Comparison of ENCODE assay signal across 10 cellular contexts in the genomic region with DNA sequence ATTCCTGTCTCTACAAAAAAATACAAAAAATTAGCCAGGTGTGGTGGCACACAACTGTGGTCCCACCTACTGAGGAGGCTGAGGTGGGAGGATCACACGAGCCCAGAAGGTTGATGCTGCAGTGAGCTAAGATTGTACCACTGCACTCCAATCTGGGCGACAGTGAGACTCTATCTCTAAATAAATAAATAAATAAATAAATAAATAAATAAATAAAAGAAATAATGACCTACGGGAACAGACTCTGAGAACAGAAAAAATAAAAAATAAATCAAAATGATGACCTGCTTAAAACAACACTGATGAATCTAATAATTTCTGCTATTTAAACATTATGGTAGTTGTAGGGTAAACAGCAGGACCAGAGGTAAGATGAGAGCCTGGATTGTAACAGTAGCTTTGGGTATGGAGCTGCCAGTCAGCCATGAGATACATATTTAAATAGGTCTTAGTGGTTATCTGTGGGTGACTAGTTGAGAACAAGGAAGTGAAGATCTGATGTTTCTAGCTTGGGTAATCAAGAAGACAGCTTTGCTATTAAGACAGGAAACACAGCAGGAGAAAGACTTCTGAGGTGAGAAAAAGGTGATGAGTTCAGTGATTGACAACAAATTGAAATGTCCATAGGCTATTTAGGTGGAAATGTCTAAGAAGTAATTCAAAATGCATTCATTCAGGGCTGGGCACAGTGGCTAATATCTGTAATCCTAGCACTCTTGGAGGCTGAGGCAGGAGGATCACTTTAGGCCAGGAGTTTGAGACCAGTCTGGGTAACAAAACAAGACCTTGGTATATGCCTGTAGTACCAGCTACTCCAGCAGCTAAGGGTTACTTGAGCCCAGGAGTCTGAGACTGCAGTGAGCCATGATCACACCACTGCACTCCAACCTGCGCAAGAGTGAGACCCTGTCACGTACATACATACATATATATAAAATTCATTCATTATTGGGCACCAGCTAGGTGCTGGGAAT. TPM values are rescaled to one million over a fixed set of nuclear protein-coding genes. Genes with fewer than 3 reads are reported as not detected.
A peak's percentile ranks its signal among the peaks of the same experiment; 100 is the strongest.
DNase-seq lines count a peak whose midpoint lies in the region; ATAC-seq, FAIRE-seq and TF ChIP-seq lines count a peak whose summit lies in the region.
"Had no signal": no experiment of that assay in that cellular context is flagged by ENCODE, and none has a peak within 500 bp of the region (broad histone marks: within the 10 kb centered on the region; RNA-seq: fewer than 3 reads in every experiment).

No MANE protein-coding gene starts in this region.

- TF ChIP-seq CTCF in coronary artery (IDR thresholded peaks at IDR 0.05) = no peak
- no peak for TF ChIP-seq CTCF in thyroid gland (IDR thresholded peaks at IDR 0.05)

- peak overlapping the region in 4 of 11 experiments; percentile 3 to 43 (median 24); a peak in 5 of 22 replicates for H3K27ac ChIP-seq in BLaER1 treated with 17β-estradiol and CSF1 and Interleukin-3, amounts not matched to agents 10 nM and 100 nM
- H3K27ac ChIP-seq in substantia nigra (ENCODE audit: low read depth, low read length, poor library complexity, severe bottlenecking) = no peak overlapping the region
- no peak overlapping the region for H3K27ac ChIP-seq in coronary artery
- no peak overlapping the region for H3K27ac ChIP-seq in thyroid gland
- H3K27ac ChIP-seq: SJSA1, thoracic aorta had no signal

- no peak for FAIRE-seq in urothelium cell line (lab: Jason Lieb, UNC)

- intact Hi-C loops in thyroid gland (cut with DNase I) = no loop called here

- no peak for TF ChIP-seq POLR2A in thyroid gland (IDR thresholded peaks at IDR 0.05)

- no peaks in the 10 kb centered on the region for H3K27me3 ChIP-seq in BLaER1 treated with 17β-estradiol and CSF1 and Interleukin-3, amounts not matched to agents 10 nM and 100 nM
- H3K27me3 ChIP-seq in thyroid gland = no peaks in the 10 kb centered on the region
- H3K27me3 ChIP-seq: SJSA1 had no signal

- no peak overlapping the region for H3K9ac ChIP-seq in BLaER1 treated with 17β-estradiol and CSF1 and Interleukin-3, amounts not matched to agents 10 nM and 100 nM

- H3K4me1 ChIP-seq in BLaER1 treated with 17β-estradiol and CSF1 and Interleukin-3, amounts not matched to agents 10 nM and 100 nM = peaks cover 19 to 62% (median 22%) of the 10 kb centered on the region in 10 experiments
- H3K4me1 ChIP-seq in thyroid gland = no peaks in the 10 kb centered on the region

- H4K20me1 ChIP-seq in BLaER1 treated with 17β-estradiol and CSF1 and Interleukin-3, amounts not matched to agents 10 nM and 100 nM = peaks cover 6 to 99% (median 34%) of the 10 kb centered on the region in 11 experiments; a peak in 18 of 22 replicates

- H3K36me3 Mint-ChIP-seq in T-helper 1 cell treated with Interleukin-12 subunit alpha and Interleukin-12 subunit beta and Interleukin-4 antibody, amounts not matched to agents 30 μg/mL and 1 μg/mL, for 36 hours (ENCODE audit: low read depth) = peaks cover 50% of the 10 kb centered on the region

- DNase-seq in substantia nigra (lab: John Stamatoyannopoulos, UW) (no peak), coronary artery (ENCODE audit: low spot score) (no peak), urothelium cell line (ENCODE audit: low spot score) (no peak), thyroid gland (no peak)

- peak overlapping the region; percentile 9 to 87 (median 45); a peak in 20 of 22 replicates for H3K4me2 ChIP-seq in BLaER1 treated with 17β-estradiol and CSF1 and Interleukin-3, amounts not matched to agents 10 nM and 100 nM

- H3K36me3 ChIP-seq in BLaER1 treated with 17β-estradiol and CSF1 and Interleukin-3, amounts not matched to agents 10 nM and 100 nM = peaks cover 64 to 96% (median 82%) of the 10 kb centered on the region in 11 experiments
- no peaks in the 10 kb centered on the region for H3K36me3 ChIP-seq in thyroid gland

- H3K9me3 ChIP-seq in BLaER1 treated with 17β-estradiol and CSF1 and Interleukin-3, amounts not matched to agents 10 nM and 100 nM (replicated peaks in 1 of 11) = peaks cover 0 to 4% (median 0%) of the 10 kb centered on the region in 11 experiments; a peak in 2 of 22 replicates
- no peaks in the 10 kb centered on the region for H3K9me3 ChIP-seq in thyroid gland
- H3K9me3 ChIP-seq: SJSA1, thoracic aorta had no signal

- no peaks in the 10 kb centered on the region for H3K27me3 Mint-ChIP-seq in T-helper 1 cell treated with Interleukin-12 subunit alpha and Interleukin-12 subunit beta and Interleukin-4 antibody, amounts not matched to agents 30 μg/mL and 1 μg/mL, for 36 hours (ENCODE audit: low read depth)

- H3K4me3 ChIP-seq in BLaER1 treated with 17β-estradiol and CSF1 and Interleukin-3, amounts not matched to agents 10 nM and 100 nM = no peak overlapping the region
- H3K4me3 ChIP-seq in coronary artery (no peak overlapping the region), thyroid gland (replicated peaks in 1 of 3) (no peak overlapping the region)
- H3K4me3 ChIP-seq: SJSA1, thoracic aorta had no signal

- peaks cover 48% of the 10 kb centered on the region for H3K4me1 Mint-ChIP-seq in T-helper 1 cell treated with Interleukin-12 subunit alpha and Interleukin-12 subunit beta and Interleukin-4 antibody, amounts not matched to agents 30 μg/mL and 1 μg/mL, for 36 hours (ENCODE audit: low read depth)

- ATAC-seq in GM19043 (IDR thresholded peaks at IDR 0.05; ENCODE audit: low read depth, unreplicated experiment) (peak; percentile 96), HG03064 (IDR thresholded peaks at IDR 0.05; ENCODE audit: low read depth, unreplicated experiment) (peak; percentile 91)

- no peaks in the 10 kb centered on the region for H3K9me3 Mint-ChIP-seq in T-helper 1 cell treated with Interleukin-12 subunit alpha and Interleukin-12 subunit beta and Interleukin-4 antibody, amounts not matched to agents 30 μg/mL and 1 μg/mL, for 36 hours

- peak overlapping the region; percentile 1 for H3K4me3 Mint-ChIP-seq in T-helper 1 cell treated with Interleukin-12 subunit alpha and Interleukin-12 subunit beta and Interleukin-4 antibody, amounts not matched to agents 30 μg/mL and 1 μg/mL, for 36 hours

- WGBS in thyroid gland, 2 donors = 99 to 100% methylated on average over 5 of the region's 5 CpGs

- H3K27ac Mint-ChIP-seq in T-helper 1 cell treated with Interleukin-12 subunit alpha and Interleukin-12 subunit beta and Interleukin-4 antibody, amounts not matched to agents 30 μg/mL and 1 μg/mL, for 36 hours = peak overlapping the region; percentile 60

RNA-seq across cellular contexts. Expression of gene RNF145, which starts 11.0 kb away (rescaled TPM):
- total RNA-seq in thyroid gland = 10 to 100 TPM; 59.5 to 88.6 (median 75.6) TPM
